Comparison of ENCODE assay signal across 1 cellular context in the genomic region with DNA sequence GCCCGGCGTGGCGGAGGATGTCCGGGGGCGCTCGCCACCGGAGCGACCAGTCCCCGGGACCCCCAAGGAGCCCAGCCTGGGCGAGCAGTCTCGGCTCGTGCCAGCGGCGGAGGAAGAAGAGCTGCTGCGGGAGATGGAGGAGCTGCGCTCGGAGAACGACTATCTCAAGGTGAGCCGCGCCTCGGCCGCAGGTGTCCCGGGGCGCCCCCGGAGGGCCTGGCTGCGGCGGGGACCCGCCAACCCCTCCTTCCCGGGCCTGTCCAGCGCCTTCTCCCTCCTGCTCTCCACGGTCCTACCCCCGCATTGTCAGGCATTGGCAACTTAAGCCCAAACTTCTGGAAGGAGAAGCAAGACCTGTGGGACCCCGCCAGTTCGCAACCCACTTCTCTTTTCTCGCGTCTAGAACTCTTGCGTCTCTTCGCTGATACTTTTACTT.
TF ChIP-seq lines count a peak whose summit lies in the region.

No MANE protein-coding gene starts in this region.

TF ChIP-seq in SK-N-SH, 30 proteins besides CTCF, POLR2A, EP300 and RAD21 (continued from another document):
- TF ChIP-seq, protein P1, sequence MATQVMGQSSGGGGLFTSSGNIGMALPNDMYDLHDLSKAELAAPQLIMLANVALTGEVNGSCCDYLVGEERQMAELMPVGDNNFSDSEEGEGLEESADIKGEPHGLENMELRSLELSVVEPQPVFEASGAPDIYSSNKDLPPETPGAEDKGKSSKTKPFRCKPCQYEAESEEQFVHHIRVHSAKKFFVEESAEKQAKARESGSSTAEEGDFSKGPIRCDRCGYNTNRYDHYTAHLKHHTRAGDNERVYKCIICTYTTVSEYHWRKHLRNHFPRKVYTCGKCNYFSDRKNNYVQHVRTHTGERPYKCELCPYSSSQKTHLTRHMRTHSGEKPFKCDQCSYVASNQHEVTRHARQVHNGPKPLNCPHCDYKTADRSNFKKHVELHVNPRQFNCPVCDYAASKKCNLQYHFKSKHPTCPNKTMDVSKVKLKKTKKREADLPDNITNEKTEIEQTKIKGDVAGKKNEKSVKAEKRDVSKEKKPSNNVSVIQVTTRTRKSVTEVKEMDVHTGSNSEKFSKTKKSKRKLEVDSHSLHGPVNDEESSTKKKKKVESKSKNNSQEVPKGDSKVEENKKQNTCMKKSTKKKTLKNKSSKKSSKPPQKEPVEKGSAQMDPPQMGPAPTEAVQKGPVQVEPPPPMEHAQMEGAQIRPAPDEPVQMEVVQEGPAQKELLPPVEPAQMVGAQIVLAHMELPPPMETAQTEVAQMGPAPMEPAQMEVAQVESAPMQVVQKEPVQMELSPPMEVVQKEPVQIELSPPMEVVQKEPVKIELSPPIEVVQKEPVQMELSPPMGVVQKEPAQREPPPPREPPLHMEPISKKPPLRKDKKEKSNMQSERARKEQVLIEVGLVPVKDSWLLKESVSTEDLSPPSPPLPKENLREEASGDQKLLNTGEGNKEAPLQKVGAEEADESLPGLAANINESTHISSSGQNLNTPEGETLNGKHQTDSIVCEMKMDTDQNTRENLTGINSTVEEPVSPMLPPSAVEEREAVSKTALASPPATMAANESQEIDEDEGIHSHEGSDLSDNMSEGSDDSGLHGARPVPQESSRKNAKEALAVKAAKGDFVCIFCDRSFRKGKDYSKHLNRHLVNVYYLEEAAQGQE (IDR thresholded peaks at IDR 0.05; ENCODE audit: low read depth, low read length), result no peak
- TF ChIP-seq TAF1 (IDR thresholded peaks at IDR 0.05; ENCODE audit: borderline replicate concordance, low read depth, low read length), result no peak
- TF ChIP-seq, protein P2, sequence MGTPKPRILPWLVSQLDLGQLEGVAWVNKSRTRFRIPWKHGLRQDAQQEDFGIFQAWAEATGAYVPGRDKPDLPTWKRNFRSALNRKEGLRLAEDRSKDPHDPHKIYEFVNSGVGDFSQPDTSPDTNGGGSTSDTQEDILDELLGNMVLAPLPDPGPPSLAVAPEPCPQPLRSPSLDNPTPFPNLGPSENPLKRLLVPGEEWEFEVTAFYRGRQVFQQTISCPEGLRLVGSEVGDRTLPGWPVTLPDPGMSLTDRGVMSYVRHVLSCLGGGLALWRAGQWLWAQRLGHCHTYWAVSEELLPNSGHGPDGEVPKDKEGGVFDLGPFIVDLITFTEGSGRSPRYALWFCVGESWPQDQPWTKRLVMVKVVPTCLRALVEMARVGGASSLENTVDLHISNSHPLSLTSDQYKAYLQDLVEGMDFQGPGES (IDR thresholded peaks at IDR 0.05; ENCODE audit: low read depth, low read length), result no peak
- TF ChIP-seq FOXM1 (IDR thresholded peaks at IDR 0.05; ENCODE audit: low read depth), result no peak
- no peak for TF ChIP-seq RCOR1 (IDR thresholded peaks at IDR 0.05; ENCODE audit: low read length)
- TF ChIP-seq ELF1 (IDR thresholded peaks at IDR 0.05), result no peak
- TF ChIP-seq GATA2 (CRISPR knock-in tag; IDR thresholded peaks at IDR 0.05), result no peak
- TF ChIP-seq, protein P3, sequence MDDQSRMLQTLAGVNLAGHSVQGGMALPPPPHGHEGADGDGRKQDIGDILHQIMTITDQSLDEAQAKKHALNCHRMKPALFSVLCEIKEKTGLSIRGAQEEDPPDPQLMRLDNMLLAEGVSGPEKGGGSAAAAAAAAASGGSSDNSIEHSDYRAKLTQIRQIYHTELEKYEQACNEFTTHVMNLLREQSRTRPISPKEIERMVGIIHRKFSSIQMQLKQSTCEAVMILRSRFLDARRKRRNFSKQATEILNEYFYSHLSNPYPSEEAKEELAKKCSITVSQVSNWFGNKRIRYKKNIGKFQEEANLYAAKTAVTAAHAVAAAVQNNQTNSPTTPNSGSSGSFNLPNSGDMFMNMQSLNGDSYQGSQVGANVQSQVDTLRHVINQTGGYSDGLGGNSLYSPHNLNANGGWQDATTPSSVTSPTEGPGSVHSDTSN (IDR thresholded peaks at IDR 0.05), result no peak
- TF ChIP-seq, protein P4, sequence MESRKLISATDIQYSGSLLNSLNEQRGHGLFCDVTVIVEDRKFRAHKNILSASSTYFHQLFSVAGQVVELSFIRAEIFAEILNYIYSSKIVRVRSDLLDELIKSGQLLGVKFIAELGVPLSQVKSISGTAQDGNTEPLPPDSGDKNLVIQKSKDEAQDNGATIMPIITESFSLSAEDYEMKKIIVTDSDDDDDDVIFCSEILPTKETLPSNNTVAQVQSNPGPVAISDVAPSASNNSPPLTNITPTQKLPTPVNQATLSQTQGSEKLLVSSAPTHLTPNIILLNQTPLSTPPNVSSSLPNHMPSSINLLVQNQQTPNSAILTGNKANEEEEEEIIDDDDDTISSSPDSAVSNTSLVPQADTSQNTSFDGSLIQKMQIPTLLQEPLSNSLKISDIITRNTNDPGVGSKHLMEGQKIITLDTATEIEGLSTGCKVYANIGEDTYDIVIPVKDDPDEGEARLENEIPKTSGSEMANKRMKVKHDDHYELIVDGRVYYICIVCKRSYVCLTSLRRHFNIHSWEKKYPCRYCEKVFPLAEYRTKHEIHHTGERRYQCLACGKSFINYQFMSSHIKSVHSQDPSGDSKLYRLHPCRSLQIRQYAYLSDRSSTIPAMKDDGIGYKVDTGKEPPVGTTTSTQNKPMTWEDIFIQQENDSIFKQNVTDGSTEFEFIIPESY (IDR thresholded peaks at IDR 0.05; ENCODE audit: borderline replicate concordance, low read depth), result no peak
- TF ChIP-seq FOXJ3 (CRISPR knock-in tag; IDR thresholded peaks at IDR 0.05), result no peak
- TF ChIP-seq, protein P5, sequence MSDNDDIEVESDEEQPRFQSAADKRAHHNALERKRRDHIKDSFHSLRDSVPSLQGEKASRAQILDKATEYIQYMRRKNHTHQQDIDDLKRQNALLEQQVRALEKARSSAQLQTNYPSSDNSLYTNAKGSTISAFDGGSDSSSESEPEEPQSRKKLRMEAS (IDR thresholded peaks at IDR 0.05; ENCODE audit: low read depth), result no peak
TF ChIP-seq in SK-N-SH: peak in this region for 0.
